ENCODE assay signal across 2 cellular contexts in genomic region chr6:169285165-169285564, GRCh38.
TF ChIP-seq lines count a peak whose summit lies in the region.

No MANE protein-coding gene starts in this region.

TF ChIP-seq in H1, 55 proteins besides CTCF, POLR2A, EP300 and RAD21:
- TF ChIP-seq SP4 (IDR thresholded peaks at IDR 0.05; ENCODE audit: low read length) (no peak), YY1 (IDR thresholded peaks at IDR 0.05; ENCODE audit: low read depth, low read length) (no peak), MAFK (IDR thresholded peaks at IDR 0.05; ENCODE audit: low read depth, low read length) (no peak), SP2 (IDR thresholded peaks at IDR 0.05; ENCODE audit: low read length) (no peak), CEBPB (IDR thresholded peaks at IDR 0.05; ENCODE audit: low read depth, low read length) (no peak), SP1 (IDR thresholded peaks at IDR 0.05; ENCODE audit: low read depth, low read length) (no peak), USF2 (IDR thresholded peaks at IDR 0.05; ENCODE audit: low read length) (no peak)
- TF ChIP-seq, protein P1, sequence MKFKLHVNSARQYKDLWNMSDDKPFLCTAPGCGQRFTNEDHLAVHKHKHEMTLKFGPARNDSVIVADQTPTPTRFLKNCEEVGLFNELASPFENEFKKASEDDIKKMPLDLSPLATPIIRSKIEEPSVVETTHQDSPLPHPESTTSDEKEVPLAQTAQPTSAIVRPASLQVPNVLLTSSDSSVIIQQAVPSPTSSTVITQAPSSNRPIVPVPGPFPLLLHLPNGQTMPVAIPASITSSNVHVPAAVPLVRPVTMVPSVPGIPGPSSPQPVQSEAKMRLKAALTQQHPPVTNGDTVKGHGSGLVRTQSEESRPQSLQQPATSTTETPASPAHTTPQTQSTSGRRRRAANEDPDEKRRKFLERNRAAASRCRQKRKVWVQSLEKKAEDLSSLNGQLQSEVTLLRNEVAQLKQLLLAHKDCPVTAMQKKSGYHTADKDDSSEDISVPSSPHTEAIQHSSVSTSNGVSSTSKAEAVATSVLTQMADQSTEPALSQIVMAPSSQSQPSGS (IDR thresholded peaks at IDR 0.05; ENCODE audit: low read length): no peak
TF ChIP-seq in H1: peak in this region for 0.

TF ChIP-seq in HepG2, 621 proteins besides CTCF, POLR2A, EP300 and RAD21:
- no peak for TF ChIP-seq ZNF713 (CRISPR knock-in tag; IDR thresholded peaks at IDR 0.05)
- no peak for TF ChIP-seq HOXA7 (CRISPR knock-in tag; IDR thresholded peaks at IDR 0.05)
- TF ChIP-seq NFIB (CRISPR knock-in tag; IDR thresholded peaks at IDR 0.05; ENCODE audit: borderline replicate concordance): no peak
- TF ChIP-seq, protein P2, sequence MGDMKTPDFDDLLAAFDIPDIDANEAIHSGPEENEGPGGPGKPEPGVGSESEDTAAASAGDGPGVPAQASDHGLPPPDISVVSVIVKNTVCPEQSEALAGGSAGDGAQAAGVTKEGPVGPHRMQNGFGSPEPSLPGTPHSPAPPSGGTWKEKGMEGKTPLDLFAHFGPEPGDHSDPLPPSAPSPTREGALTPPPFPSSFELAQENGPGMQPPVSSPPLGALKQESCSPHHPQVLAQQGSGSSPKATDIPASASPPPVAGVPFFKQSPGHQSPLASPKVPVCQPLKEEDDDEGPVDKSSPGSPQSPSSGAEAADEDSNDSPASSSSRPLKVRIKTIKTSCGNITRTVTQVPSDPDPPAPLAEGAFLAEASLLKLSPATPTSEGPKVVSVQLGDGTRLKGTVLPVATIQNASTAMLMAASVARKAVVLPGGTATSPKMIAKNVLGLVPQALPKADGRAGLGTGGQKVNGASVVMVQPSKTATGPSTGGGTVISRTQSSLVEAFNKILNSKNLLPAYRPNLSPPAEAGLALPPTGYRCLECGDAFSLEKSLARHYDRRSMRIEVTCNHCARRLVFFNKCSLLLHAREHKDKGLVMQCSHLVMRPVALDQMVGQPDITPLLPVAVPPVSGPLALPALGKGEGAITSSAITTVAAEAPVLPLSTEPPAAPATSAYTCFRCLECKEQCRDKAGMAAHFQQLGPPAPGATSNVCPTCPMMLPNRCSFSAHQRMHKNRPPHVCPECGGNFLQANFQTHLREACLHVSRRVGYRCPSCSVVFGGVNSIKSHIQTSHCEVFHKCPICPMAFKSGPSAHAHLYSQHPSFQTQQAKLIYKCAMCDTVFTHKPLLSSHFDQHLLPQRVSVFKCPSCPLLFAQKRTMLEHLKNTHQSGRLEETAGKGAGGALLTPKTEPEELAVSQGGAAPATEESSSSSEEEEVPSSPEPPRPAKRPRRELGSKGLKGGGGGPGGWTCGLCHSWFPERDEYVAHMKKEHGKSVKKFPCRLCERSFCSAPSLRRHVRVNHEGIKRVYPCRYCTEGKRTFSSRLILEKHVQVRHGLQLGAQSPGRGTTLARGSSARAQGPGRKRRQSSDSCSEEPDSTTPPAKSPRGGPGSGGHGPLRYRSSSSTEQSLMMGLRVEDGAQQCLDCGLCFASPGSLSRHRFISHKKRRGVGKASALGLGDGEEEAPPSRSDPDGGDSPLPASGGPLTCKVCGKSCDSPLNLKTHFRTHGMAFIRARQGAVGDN (CRISPR knock-in tag; IDR thresholded peaks at IDR 0.05): peak; percentile 18; the same call in 1 of the 2 replicates
- no peak for TF ChIP-seq ZNF678 (CRISPR knock-in tag; IDR thresholded peaks at IDR 0.05)
- TF ChIP-seq ZNF7 (CRISPR knock-in tag; IDR thresholded peaks at IDR 0.05): no peak
- TF ChIP-seq ZNF234 (CRISPR knock-in tag; conservative IDR thresholded peaks at IDR 0.05): no peak
